7 cellular contexts compared by ENCODE assay signal in the genomic region with DNA sequence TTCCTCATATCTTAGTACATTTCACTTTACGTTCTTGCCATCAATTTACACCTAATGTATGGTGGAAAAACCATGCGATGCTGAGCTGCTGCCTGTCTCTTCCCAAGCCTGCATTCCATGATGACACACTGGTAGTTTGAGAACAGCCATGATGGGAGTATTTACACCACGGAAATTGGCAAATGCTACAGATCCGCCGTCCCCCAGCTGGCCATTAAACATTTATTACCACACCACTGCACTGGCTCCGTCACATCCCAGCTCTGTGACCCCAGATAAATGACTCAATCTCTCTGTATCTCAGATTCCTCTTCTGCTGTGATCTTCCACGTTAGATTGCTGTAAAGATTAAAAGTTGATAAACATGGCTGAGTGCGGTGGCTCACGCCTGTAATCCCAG. TPM values are rescaled to one million over a fixed set of nuclear protein-coding genes. Genes with fewer than 3 reads are reported as not detected.
"Had no signal": no experiment of that assay in that cellular context is flagged by ENCODE, and none has a peak within 500 bp of the region (broad histone marks: within the 10 kb centered on the region; RNA-seq: fewer than 3 reads in every experiment).

No MANE protein-coding gene starts in this region.

- H3K27ac ChIP-seq: GM23248 had no signal

- H3K36me3 Mint-ChIP-seq: IgD-negative memory B cell had no signal

- H3K4me1 Mint-ChIP-seq: IgD-negative memory B cell had no signal

- H3K4me3 ChIP-seq: GM23248, HAP-1 had no signal

- H3K36me3 ChIP-seq: HAP-1 had no signal

- H3K9me3 Mint-ChIP-seq: IgD-negative memory B cell had no signal

- H3K4me3 Mint-ChIP-seq: IgD-negative memory B cell had no signal

- H3K4me1 ChIP-seq: HAP-1 had no signal

- H3K9me3 ChIP-seq: HAP-1 had no signal

- DNase-seq: GM23248, GOT3, H7, KBM-7 had no signal

RNA-seq across cellular contexts. Expression of gene ESRRB, which starts 13.9 kb away (rescaled TPM):
- total RNA-seq: GM23248, HT-29 had no signal
